ENCODE assay signal across 3 cellular contexts in the genomic region with DNA sequence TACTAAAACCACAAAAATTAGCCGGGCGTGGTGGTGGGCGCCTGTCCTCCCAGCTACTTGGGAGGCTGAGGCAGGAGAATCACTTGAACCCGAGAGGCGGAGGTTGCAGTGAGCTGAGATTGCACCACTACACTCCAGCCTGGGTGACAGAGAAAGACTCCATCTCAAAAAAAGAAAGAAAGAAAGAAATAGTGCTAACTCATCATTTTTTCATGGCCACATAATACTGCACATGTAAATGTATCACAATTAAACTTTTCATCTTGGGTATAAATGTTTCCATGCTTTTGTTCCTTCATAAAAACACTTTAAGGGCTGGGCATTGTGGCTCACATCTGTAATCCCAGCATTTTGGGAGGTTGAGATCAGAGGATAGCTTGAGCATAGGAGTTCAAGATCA. TPM values are rescaled to one million over a fixed set of nuclear protein-coding genes. Genes with fewer than 3 reads are reported as not detected.
"Had no signal": no experiment of that assay in that cellular context is flagged by ENCODE, and none has a peak within 500 bp of the region (broad histone marks: within the 10 kb centered on the region; RNA-seq: fewer than 3 reads in every experiment).

No MANE protein-coding gene starts in this region.

RNA-seq across cellular contexts. Expression of gene ZNF423, which starts 15.9 kb away (rescaled TPM):
- total RNA-seq: LHCN-M2, MCF 10A, NCI-H460 had no signal
